Comparison of ENCODE assay signal across 9 cellular contexts in genomic region chr10:132518572-132519381, GRCh38. TPM values are rescaled to one million over a fixed set of nuclear protein-coding genes. Genes with fewer than 3 reads are reported as not detected.
DNase-seq lines count a peak whose midpoint lies in the region; ATAC-seq, FAIRE-seq and TF ChIP-seq lines count a peak whose summit lies in the region.
"Had no signal": no experiment of that assay in that cellular context is flagged by ENCODE, and none has a peak within 500 bp of the region (broad histone marks: within the 10 kb centered on the region; RNA-seq: fewer than 3 reads in every experiment).

No MANE protein-coding gene starts in this region.

- ATAC-seq in GM18502 (IDR thresholded peaks at IDR 0.05; ENCODE audit: poor library complexity, unreplicated experiment) (no peak), GM18505 (IDR thresholded peaks at IDR 0.05; ENCODE audit: unreplicated experiment) (no peak)

- intact Hi-C loops in ovary (cut with DNase I): loop anchor here in 1 of 4 donors (5.0 kb wide), 1 partner anchor 51 kb away; no protein-coding TSS in a partner anchor

- H3K9me3 ChIP-seq in ovary (no peaks in the 10 kb centered on the region), MG63 (no peaks in the 10 kb centered on the region)
- H3K9me3 ChIP-seq: SJSA1 had no signal

- TF ChIP-seq EP300 in ovary (IDR thresholded peaks at IDR 0.05): no peak

- H3K4me3 ChIP-seq in fibroblast of villous mesenchyme (ENCODE audit: low read depth, low read length): no peak overlapping the region
- no peak overlapping the region for H3K4me3 ChIP-seq in ovary
- no peak overlapping the region for H3K4me3 ChIP-seq in MG63

- H3K36me3 ChIP-seq in ovary (no peaks in the 10 kb centered on the region), MG63 (no peaks in the 10 kb centered on the region)
- H3K36me3 ChIP-seq: SJSA1 had no signal

- no peak for TF ChIP-seq POLR2A in ovary (IDR thresholded peaks at IDR 0.05)
- TF ChIP-seq POLR2A in GM12891 (IDR thresholded peaks at IDR 0.05; ENCODE audit: low read depth, low read length): no peak
- no peak for TF ChIP-seq POLR2A in GM18505 (IDR thresholded peaks at IDR 0.05; ENCODE audit: borderline replicate concordance, extremely low read depth, insufficient read depth, insufficient read length)

- no peak for TF ChIP-seq CTCF in fibroblast of villous mesenchyme (IDR thresholded peaks at IDR 0.05; ENCODE audit: insufficient read depth, low read depth, low read length)
- no peak for TF ChIP-seq CTCF in ovary (IDR thresholded peaks at IDR 0.05)

- WGBS in ovary, 3 donors: 35 to 41% (median 36%) methylated on average over 29 of the region's 29 CpGs

- FAIRE-seq in G401.6 (lab: Jason Lieb, UNC) (peak; percentile 96), GM12891 (lab: Jason Lieb, UNC) (no peak)

- H3K27me3 ChIP-seq in ovary (no peaks in the 10 kb centered on the region), MG63 (no peaks in the 10 kb centered on the region)
- H3K27me3 ChIP-seq: SJSA1 had no signal

- peaks cover 47% of the 10 kb centered on the region for H3K4me1 ChIP-seq in ovary (ENCODE audit: insufficient read depth)

- H3K27ac ChIP-seq in ovary: peak overlapping the region; percentile 54 to 87

- DNase-seq in NCI-H2107 treated with DMSO at 0.1 percent for 48 hours (lab: John Stamatoyannopoulos, UW; ENCODE audit: unreplicated experiment) (peak; percentile 17), fibroblast of villous mesenchyme (ENCODE audit: low read depth) (peak; percentile 44), ovary (peak; percentile 53 to 76 (median 72)), GM12891 (ENCODE audit: insufficient read length, low spot score) (no peak), MG63 (no peak)

TF ChIP-seq in GM12891, 5 proteins besides CTCF, POLR2A, EP300 and RAD21:
- TF ChIP-seq SPI1 (IDR thresholded peaks at IDR 0.05; ENCODE audit: low read depth, low read length) (no peak), PAX5 (IDR thresholded peaks at IDR 0.05; ENCODE audit: insufficient read depth, low read length, severe bottlenecking) (no peak), POU2F2 (IDR thresholded peaks at IDR 0.05; ENCODE audit: low read depth, low read length) (no peak), POLR2AphosphoS5 (IDR thresholded peaks at IDR 0.05; ENCODE audit: low read depth, low read length) (no peak), TAF1 (IDR thresholded peaks at IDR 0.05; ENCODE audit: low read depth, low read length) (no peak)

RNA-seq across cellular contexts. Expression of gene INPP5A, which starts 18.8 kb away (rescaled TPM):
- total RNA-seq in fibroblast of villous mesenchyme: 33.2 and 36.7 TPM in 2 replicates
- 10 to 100 TPM; 19.8 to 41.2 (median 35.3) TPM for total RNA-seq in ovary
- 10 to 100 TPM; 20.2 to 41.2 TPM for polyA plus RNA-seq in ovary
- 4.0 TPM for polyA plus RNA-seq in GM12891 (2012; ENCODE audit: low read depth, missing spikeins)
- total RNA-seq in MG63 (2014; rRNA removed; shearing (Covaris generic); ENCODE audit: low replicate concordance): 7.6 and 17.6 TPM in 2 replicates

Comparison
In these comparisons a context has a peak if more than half of its experiments do, and no peak if none do; other contexts are left out.
1. DNase-seq: peak in NCI-H2107 treated with DMSO at 0.1 percent for 48 hours (single experiment), fibroblast of villous mesenchyme (single experiment) and ovary (5 of 5); none in GM12891 (single experiment) and MG63 (single experiment).